1 cellular context compared by ENCODE assay signal in the genomic region with DNA sequence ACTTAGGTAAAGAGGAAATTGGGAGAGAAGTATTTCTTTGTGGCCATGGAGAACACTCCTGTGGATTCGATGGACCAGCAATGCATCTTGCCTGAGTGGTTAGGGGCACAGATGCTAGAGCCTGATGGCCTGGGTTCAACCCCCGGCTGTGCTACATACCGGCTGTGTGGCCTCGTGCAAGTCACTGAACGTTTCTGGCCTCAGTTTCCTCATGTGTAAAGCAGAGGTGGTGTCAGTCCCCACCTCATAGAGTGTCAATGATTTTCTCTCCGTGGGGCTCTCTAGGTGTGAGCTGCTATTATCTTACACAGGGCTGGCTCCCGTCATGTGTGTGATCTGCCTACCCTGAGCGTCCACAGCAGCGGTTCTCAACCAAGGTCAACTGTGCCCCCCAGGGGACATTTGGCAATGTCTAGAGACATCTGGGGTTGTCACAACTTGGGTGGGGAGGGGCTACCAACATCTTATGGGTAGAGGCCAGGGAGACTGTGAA.
TF ChIP-seq lines count a peak whose summit lies in the region.

No MANE protein-coding gene starts in this region.

TF ChIP-seq in K562, 482 proteins besides CTCF, POLR2A, EP300 and RAD21:
- TF ChIP-seq, protein P1, sequence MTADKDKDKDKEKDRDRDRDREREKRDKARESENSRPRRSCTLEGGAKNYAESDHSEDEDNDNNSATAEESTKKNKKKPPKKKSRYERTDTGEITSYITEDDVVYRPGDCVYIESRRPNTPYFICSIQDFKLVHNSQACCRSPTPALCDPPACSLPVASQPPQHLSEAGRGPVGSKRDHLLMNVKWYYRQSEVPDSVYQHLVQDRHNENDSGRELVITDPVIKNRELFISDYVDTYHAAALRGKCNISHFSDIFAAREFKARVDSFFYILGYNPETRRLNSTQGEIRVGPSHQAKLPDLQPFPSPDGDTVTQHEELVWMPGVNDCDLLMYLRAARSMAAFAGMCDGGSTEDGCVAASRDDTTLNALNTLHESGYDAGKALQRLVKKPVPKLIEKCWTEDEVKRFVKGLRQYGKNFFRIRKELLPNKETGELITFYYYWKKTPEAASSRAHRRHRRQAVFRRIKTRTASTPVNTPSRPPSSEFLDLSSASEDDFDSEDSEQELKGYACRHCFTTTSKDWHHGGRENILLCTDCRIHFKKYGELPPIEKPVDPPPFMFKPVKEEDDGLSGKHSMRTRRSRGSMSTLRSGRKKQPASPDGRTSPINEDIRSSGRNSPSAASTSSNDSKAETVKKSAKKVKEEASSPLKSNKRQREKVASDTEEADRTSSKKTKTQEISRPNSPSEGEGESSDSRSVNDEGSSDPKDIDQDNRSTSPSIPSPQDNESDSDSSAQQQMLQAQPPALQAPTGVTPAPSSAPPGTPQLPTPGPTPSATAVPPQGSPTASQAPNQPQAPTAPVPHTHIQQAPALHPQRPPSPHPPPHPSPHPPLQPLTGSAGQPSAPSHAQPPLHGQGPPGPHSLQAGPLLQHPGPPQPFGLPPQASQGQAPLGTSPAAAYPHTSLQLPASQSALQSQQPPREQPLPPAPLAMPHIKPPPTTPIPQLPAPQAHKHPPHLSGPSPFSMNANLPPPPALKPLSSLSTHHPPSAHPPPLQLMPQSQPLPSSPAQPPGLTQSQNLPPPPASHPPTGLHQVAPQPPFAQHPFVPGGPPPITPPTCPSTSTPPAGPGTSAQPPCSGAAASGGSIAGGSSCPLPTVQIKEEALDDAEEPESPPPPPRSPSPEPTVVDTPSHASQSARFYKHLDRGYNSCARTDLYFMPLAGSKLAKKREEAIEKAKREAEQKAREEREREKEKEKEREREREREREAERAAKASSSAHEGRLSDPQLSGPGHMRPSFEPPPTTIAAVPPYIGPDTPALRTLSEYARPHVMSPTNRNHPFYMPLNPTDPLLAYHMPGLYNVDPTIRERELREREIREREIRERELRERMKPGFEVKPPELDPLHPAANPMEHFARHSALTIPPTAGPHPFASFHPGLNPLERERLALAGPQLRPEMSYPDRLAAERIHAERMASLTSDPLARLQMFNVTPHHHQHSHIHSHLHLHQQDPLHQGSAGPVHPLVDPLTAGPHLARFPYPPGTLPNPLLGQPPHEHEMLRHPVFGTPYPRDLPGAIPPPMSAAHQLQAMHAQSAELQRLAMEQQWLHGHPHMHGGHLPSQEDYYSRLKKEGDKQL (CRISPR knock-in tag; IDR thresholded peaks at IDR 0.05; ENCODE audit: borderline replicate concordance) = no peak
- TF ChIP-seq RBFOX2 (IDR thresholded peaks at IDR 0.05; ENCODE audit: low read depth, low read length) (no peak), PCBP1 (IDR thresholded peaks at IDR 0.05; ENCODE audit: low read depth, low read length, poor library complexity, severe bottlenecking) (no peak), PTTG1 (tag; IDR thresholded peaks at IDR 0.05; ENCODE audit: low read depth) (no peak), NONO (IDR thresholded peaks at IDR 0.05; ENCODE audit: low read depth in 2 of 2, low read length in 1 of 2) (no peak), ZNF212 (CRISPR knock-in tag; IDR thresholded peaks at IDR 0.05) (no peak), ZC3H8 (IDR thresholded peaks at IDR 0.05) (no peak), ATF3 (IDR thresholded peaks at IDR 0.05) (no peak), ATF3 (CRISPR knock-in tag; conservative IDR thresholded peaks at IDR 0.05) (no peak), ELF1 (tag; IDR thresholded peaks at IDR 0.05) (no peak), NFYB (IDR thresholded peaks at IDR 0.05; ENCODE audit: extremely low read depth, insufficient read length) (no peak)
- TF ChIP-seq, protein P2, sequence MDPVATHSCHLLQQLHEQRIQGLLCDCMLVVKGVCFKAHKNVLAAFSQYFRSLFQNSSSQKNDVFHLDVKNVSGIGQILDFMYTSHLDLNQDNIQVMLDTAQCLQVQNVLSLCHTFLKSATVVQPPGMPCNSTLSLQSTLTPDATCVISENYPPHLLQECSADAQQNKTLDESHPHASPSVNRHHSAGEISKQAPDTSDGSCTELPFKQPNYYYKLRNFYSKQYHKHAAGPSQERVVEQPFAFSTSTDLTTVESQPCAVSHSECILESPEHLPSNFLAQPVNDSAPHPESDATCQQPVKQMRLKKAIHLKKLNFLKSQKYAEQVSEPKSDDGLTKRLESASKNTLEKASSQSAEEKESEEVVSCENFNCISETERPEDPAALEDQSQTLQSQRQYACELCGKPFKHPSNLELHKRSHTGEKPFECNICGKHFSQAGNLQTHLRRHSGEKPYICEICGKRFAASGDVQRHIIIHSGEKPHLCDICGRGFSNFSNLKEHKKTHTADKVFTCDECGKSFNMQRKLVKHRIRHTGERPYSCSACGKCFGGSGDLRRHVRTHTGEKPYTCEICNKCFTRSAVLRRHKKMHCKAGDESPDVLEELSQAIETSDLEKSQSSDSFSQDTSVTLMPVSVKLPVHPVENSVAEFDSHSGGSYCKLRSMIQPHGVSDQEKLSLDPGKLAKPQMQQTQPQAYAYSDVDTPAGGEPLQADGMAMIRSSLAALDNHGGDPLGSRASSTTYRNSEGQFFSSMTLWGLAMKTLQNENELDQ (CRISPR knock-in tag; IDR thresholded peaks at IDR 0.05; ENCODE audit: borderline replicate concordance) = no peak
- TF ChIP-seq, protein P3, sequence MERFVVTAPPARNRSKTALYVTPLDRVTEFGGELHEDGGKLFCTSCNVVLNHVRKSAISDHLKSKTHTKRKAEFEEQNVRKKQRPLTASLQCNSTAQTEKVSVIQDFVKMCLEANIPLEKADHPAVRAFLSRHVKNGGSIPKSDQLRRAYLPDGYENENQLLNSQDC (CRISPR knock-in tag; IDR thresholded peaks at IDR 0.05) = no peak
